21 cellular contexts compared by ENCODE assay signal in genomic region chr1:36345353-36345752, GRCh38. TPM values are rescaled to one million over a fixed set of nuclear protein-coding genes. Genes with fewer than 3 reads are reported as not detected.
A peak's percentile ranks its signal among the peaks of the same experiment; 100 is the strongest.
DNase-seq lines count a peak whose midpoint lies in the region; ATAC-seq and TF ChIP-seq lines count a peak whose summit lies in the region.
"Had no signal": no experiment of that assay in that cellular context is flagged by ENCODE, and none has a peak within 500 bp of the region (broad histone marks: within the 10 kb centered on the region; RNA-seq: fewer than 3 reads in every experiment).

No MANE protein-coding gene starts in this region.

- no peak overlapping the region for H2BK5ac ChIP-seq in IMR-90 (ENCODE audit: low read depth, low read length, poor library complexity, severe bottlenecking)

- H3K4me1 Mint-ChIP-seq in dendritic cell treated with granulocyte-macrophage colony-stimulating factor and Interleukin-4, amounts not matched to agents 40 ng/mL and 50 ng/mL, for 4 days (ENCODE audit: low read depth), result peaks cover 54% of the 10 kb centered on the region

- POLR2A ChIA-PET in IMR-90 (lab: Charles Lee; ENCODE audit: unreplicated experiment), result no interaction called here

- in situ Hi-C loops in IMR-90 (cut with MboI; ENCODE audit: low sequenced_read_pairs) (no loop called here), gastrocnemius medialis (cut with MboI; ENCODE audit: low sequenced_read_pairs in 4 of 4) (loop anchor here in 2 of 4 donors (5.0 to 10.0 kb wide), 2 partner anchors 69 to 72 kb away; no protein-coding TSS in a partner anchor)

- H3K9me3 Mint-ChIP-seq in dendritic cell treated with granulocyte-macrophage colony-stimulating factor and Interleukin-4, amounts not matched to agents 40 ng/mL and 50 ng/mL, for 4 days, result no peaks in the 10 kb centered on the region
- no peaks in the 10 kb centered on the region for H3K9me3 Mint-ChIP-seq in activated naive CD4-positive, alpha-beta T cell treated with anti-CD3 and anti-CD28 coated beads, Interleukin-2, amount 50 U/mL, for 72 hours
- H3K9me3 Mint-ChIP-seq: CD4-positive, CD25-positive, alpha-beta regulatory T cell; CD8-positive, alpha-beta memory T cell had no signal

- H3K23ac ChIP-seq in IMR-90 (ENCODE audit: low read depth, low read length), result no peak overlapping the region

- no peak overlapping the region for H3K4me2 ChIP-seq in IMR-90 (ENCODE audit: low read depth, low read length)

- H2BK20ac ChIP-seq in IMR-90 (ENCODE audit: low read depth, low read length), result no peak overlapping the region

- H2AK9ac ChIP-seq in IMR-90 (replicated peaks; ENCODE audit: low read depth, low read length, poor library complexity), result peak overlapping the region; percentile 17

- dilution Hi-C loops in IMR-90 (cut with HindIII; ENCODE audit: low sequenced_read_pairs, unreplicated experiment), result no loop called here

- H4K8ac ChIP-seq in IMR-90 (ENCODE audit: low read depth in 2 of 2, low read length in 2 of 2), result no peak overlapping the region

- no peak for TF ChIP-seq POLR2A in IMR-90 (IDR thresholded peaks at IDR 0.05; ENCODE audit: low read depth, low read length)
- no peak for TF ChIP-seq POLR2A in gastrocnemius medialis (IDR thresholded peaks at IDR 0.05)

- H4K20me1 ChIP-seq in IMR-90 (ENCODE audit: insufficient read depth, low read length), result no peaks in the 10 kb centered on the region

- no peak overlapping the region for H3K4me3 ChIP-seq in IMR-90 (ENCODE audit: insufficient read depth, low read depth, low read length)
- no peak overlapping the region for H3K4me3 ChIP-seq in gastrocnemius medialis
- H3K4me3 ChIP-seq: GM12878, GM23248, HAP-1 had no signal

- peaks cover 10 to 61% of the 10 kb centered on the region in 2 experiments; a peak in 3 of 4 replicates for H3K79me1 ChIP-seq in IMR-90 (ENCODE audit: low read depth in 1 of 2, low read length in 2 of 2)

- no peak overlapping the region for H2AK5ac ChIP-seq in IMR-90 (ENCODE audit: low read depth, low read length)

- H3K4me1 ChIP-seq in IMR-90 (ENCODE audit: control insufficient read depth, insufficient read depth, low read length) (peaks cover 25% of the 10 kb centered on the region), gastrocnemius medialis (peaks cover 26 to 34% of the 10 kb centered on the region in 2 donors)
- H3K4me1 ChIP-seq: BE2C, HAP-1 had no signal

- no peaks in the 10 kb centered on the region for H3K27me3 Mint-ChIP-seq in dendritic cell treated with granulocyte-macrophage colony-stimulating factor and Interleukin-4, amounts not matched to agents 40 ng/mL and 50 ng/mL, for 4 days
- H3K27me3 Mint-ChIP-seq: CD4-positive, CD25-positive, alpha-beta regulatory T cell; CD8-positive, alpha-beta memory T cell had no signal

- no TSS peak for BruUV-seq in IMR-90 (replicated peaks; lab: Mats Ljungman, UMichigan)

- peaks cover 22% of the 10 kb centered on the region for H3K9me1 ChIP-seq in IMR-90 (ENCODE audit: insufficient read depth, low read length)

- no peak for DNase-seq in IMR-90
- DNase-seq in gastrocnemius medialis, result peak in 1 of 2 donors; percentile 68
- no peak for DNase-seq in central memory CD4-positive, alpha-beta T cell
- no peak for DNase-seq in activated naive CD4-positive, alpha-beta T cell treated with anti-CD3 and anti-CD28 coated beads, Interleukin-2, amount 50 U/mL, for 72 hours (ENCODE audit: low spot score in 2 of 2)
- DNase-seq: ACHN; BE2C; C1 segment of cervical spinal cord; CD4-positive, CD25-positive, alpha-beta regulatory T cell; CD8-positive, alpha-beta memory T cell; COR-L47; DMS 273 treated with DMSO at 0.1 percent for 48 hours; DMS53; DND-41; EL; GM23248 had no signal

- no peak overlapping the region for H4K5ac ChIP-seq in IMR-90 (ENCODE audit: low read depth, low read length)

- H3K36me3 ChIP-seq in IMR-90 (ENCODE audit: control insufficient read depth, insufficient read depth, low read length) (peaks cover 70% of the 10 kb centered on the region), gastrocnemius medialis (peaks cover 0 to 73% of the 10 kb centered on the region in 2 donors)

- no peak for TF ChIP-seq RAD21 in IMR-90 (IDR thresholded peaks at IDR 0.05; ENCODE audit: low read length)

- no peak overlapping the region for H3K4ac ChIP-seq in IMR-90 (ENCODE audit: low read depth, low read length)

- no peak overlapping the region for H2BK15ac ChIP-seq in IMR-90 (ENCODE audit: low read depth, low read length)

- H3K9me3 ChIP-seq in IMR-90 (ENCODE audit: control insufficient read depth, insufficient read depth, low read length) (no peaks in the 10 kb centered on the region), gastrocnemius medialis (no peaks in the 10 kb centered on the region)
- H3K9me3 ChIP-seq: BE2C, HAP-1 had no signal

- peak overlapping the region; percentile 8 for H3K27ac Mint-ChIP-seq in dendritic cell treated with granulocyte-macrophage colony-stimulating factor and Interleukin-4, amounts not matched to agents 40 ng/mL and 50 ng/mL, for 4 days
- H3K27ac Mint-ChIP-seq in activated naive CD4-positive, alpha-beta T cell treated with anti-CD3 and anti-CD28 coated beads, Interleukin-2, amount 50 U/mL, for 72 hours, result peak overlapping the region in 1 of 2 donors; percentile 43

- no peaks in the 10 kb centered on the region for H3K27me3 ChIP-seq in IMR-90 (ENCODE audit: control insufficient read depth, insufficient read depth, low read length)
- no peaks in the 10 kb centered on the region for H3K27me3 ChIP-seq in gastrocnemius medialis
- H3K27me3 ChIP-seq: BE2C had no signal

- H3K36me3 Mint-ChIP-seq in dendritic cell treated with granulocyte-macrophage colony-stimulating factor and Interleukin-4, amounts not matched to agents 40 ng/mL and 50 ng/mL, for 4 days (ENCODE audit: low read depth), result peaks cover 99% of the 10 kb centered on the region
- H3K36me3 Mint-ChIP-seq in activated naive CD4-positive, alpha-beta T cell treated with anti-CD3 and anti-CD28 coated beads, Interleukin-2, amount 50 U/mL, for 72 hours, result peaks cover 0 to 5% of the 10 kb centered on the region in 2 donors

- no peak overlapping the region for H2BK120ac ChIP-seq in IMR-90 (ENCODE audit: low read depth, low read length)

- no peak overlapping the region for H2AFZ ChIP-seq in IMR-90 (replicated peaks; ENCODE audit: low read length, poor library complexity)
- H2AFZ ChIP-seq: GM23248 had no signal

- H3K14ac ChIP-seq in IMR-90 (replicated peaks; ENCODE audit: low read depth, low read length), result no peak overlapping the region

- H3K18ac ChIP-seq in IMR-90 (ENCODE audit: low read depth, low read length), result no peak overlapping the region

- no peak for ATAC-seq in IMR-90 (ENCODE audit: low read depth)
- ATAC-seq in gastrocnemius medialis, result peak in 1 of 2 donors; percentile 38
- ATAC-seq in HG03095 (IDR thresholded peaks at IDR 0.05; ENCODE audit: unreplicated experiment), result no peak
- ATAC-seq in activated naive CD4-positive, alpha-beta T cell treated with anti-CD3 and anti-CD28 coated beads, Interleukin-2, amount 50 U/mL, for 72 hours, result no peak
- ATAC-seq: GM12878, HepG2 had no signal

- CTCF ChIA-PET in IMR-90 (lab: Yijun Ruan, JAX), result no interaction called here

- intact Hi-C loops in IMR-90 (cut with micrococcal nuclease) (no loop called here), gastrocnemius medialis (cut with DNase I; ENCODE audit: low total_unique reads) (no loop called here)
- intact Hi-C loops in dendritic cell treated with granulocyte-macrophage colony-stimulating factor and Interleukin-4, amounts not matched to agents 40 ng/mL and 50 ng/mL, for 4 days (cut with micrococcal nuclease), result no loop called here

- WGBS in IMR-90 (ENCODE audit: extremely low coverage in 2 of 2, insufficient read length in 1 of 2), 2 experiments, result 90% methylated on average over 2 of the region's 7 CpGs; no CpG with 5 or more reads in 1 of the 2 experiments

- no peak overlapping the region for H4K91ac ChIP-seq in IMR-90 (ENCODE audit: insufficient read depth, low read depth, low read length)

- H3K4me3 Mint-ChIP-seq in dendritic cell treated with granulocyte-macrophage colony-stimulating factor and Interleukin-4, amounts not matched to agents 40 ng/mL and 50 ng/mL, for 4 days, result no peak overlapping the region
- H3K4me3 Mint-ChIP-seq: CD4-positive, CD25-positive, alpha-beta regulatory T cell; CD8-positive, alpha-beta memory T cell had no signal

- TF ChIP-seq CTCF in IMR-90 (conservative IDR thresholded peaks at IDR 0.05; ENCODE audit: low read depth, low read length), result no peak
- no peak for TF ChIP-seq CTCF in gastrocnemius medialis (IDR thresholded peaks at IDR 0.05 in 4 of 5, conservative IDR thresholded peaks at IDR 0.05 in 1 of 5)

- H3K56ac ChIP-seq in IMR-90 (ENCODE audit: extremely low read depth, insufficient read depth, low read length), result no peak overlapping the region

- no peak overlapping the region for H3K27ac ChIP-seq in IMR-90 (ENCODE audit: insufficient read depth, low read length)
- peak overlapping the region; percentile 75 to 82 (median 78) for H3K27ac ChIP-seq in gastrocnemius medialis
- H3K27ac ChIP-seq: GM23248 had no signal

- no peak overlapping the region for H3K9ac ChIP-seq in IMR-90 (ENCODE audit: low read depth, low read length)
- H3K9ac ChIP-seq: GM23248 had no signal

RNA-seq across cellular contexts. Expression of gene EVA1B, which starts 21.9 kb away (rescaled TPM):
- 49.8 and 63.3 TPM in 2 replicates for total RNA-seq in IMR-90 (2012; rRNA removed)
- 64.6 and 147 TPM in 2 replicates for polyA plus RNA-seq in IMR-90 (2012; rRNA removed)
- polyA plus RNA-seq in IMR-90 (2012; cell fraction: cytosol; rRNA removed), result 167 and 245 TPM in 2 replicates
- polyA plus RNA-seq in IMR-90 (2012; cell fraction: nucleus; rRNA removed; ENCODE audit: low replicate concordance), result 42.8 and 99.5 TPM in 2 replicates
- 10 to 100 TPM; 10.0 to 19.9 (median 14.8) TPM for total RNA-seq in gastrocnemius medialis
- 1 to 10 TPM; 2.0 to 4.2 TPM for total RNA-seq in activated naive CD4-positive, alpha-beta T cell treated with anti-CD3 and anti-CD28 coated beads, Interleukin-2, amount 50 U/mL, for 72 hours

RNA-seq across cellular contexts. Expression of gene SH3D21, which starts 39.2 kb away (rescaled TPM):
- total RNA-seq in IMR-90 (2012; rRNA removed) (1.8 and 1.9 TPM in 2 replicates), gastrocnemius medialis (1 to 10 TPM in 1 of 4 donors, under 1 TPM in 3; 0.10 to 1.4 (median 0.46) TPM)
- 11.0 and 11.9 TPM in 2 replicates for polyA plus RNA-seq in IMR-90 (2012; rRNA removed)
- 2.6 and 2.9 TPM in 2 replicates for polyA plus RNA-seq in IMR-90 (2012; cell fraction: cytosol; rRNA removed)
- 65.3 and 92.1 TPM in 2 replicates for polyA plus RNA-seq in IMR-90 (2012; cell fraction: nucleus; rRNA removed; ENCODE audit: low replicate concordance)
- 10 to 100 TPM in 1 of 2 donors, 1 to 10 TPM in 1; 4.4 to 47.1 TPM for total RNA-seq in activated naive CD4-positive, alpha-beta T cell treated with anti-CD3 and anti-CD28 coated beads, Interleukin-2, amount 50 U/mL, for 72 hours
- total RNA-seq: H4 had no signal
- polyA plus RNA-seq: CD8-positive, alpha-beta memory T cell had no signal

RNA-seq across cellular contexts. Expression of gene STK40, which starts 40.4 kb away (rescaled TPM):
- total RNA-seq in IMR-90 (2012; rRNA removed) (13.9 and 16.0 TPM in 2 replicates), gastrocnemius medialis (100 to 1,000 TPM; 109 to 263 (median 211) TPM)
- polyA plus RNA-seq in IMR-90 (2012; rRNA removed), result 29.9 and 30.6 TPM in 2 replicates
- 19.7 and 29.3 TPM in 2 replicates for polyA plus RNA-seq in IMR-90 (2012; cell fraction: cytosol; rRNA removed)
- 49.8 and 78.6 TPM in 2 replicates for polyA plus RNA-seq in IMR-90 (2012; cell fraction: nucleus; rRNA removed; ENCODE audit: low replicate concordance)
- total RNA-seq in activated naive CD4-positive, alpha-beta T cell treated with anti-CD3 and anti-CD28 coated beads, Interleukin-2, amount 50 U/mL, for 72 hours, result 10 to 100 TPM; 25.9 to 42.0 TPM

RNA-seq across cellular contexts. Expression of gene LSM10, which starts 52.4 kb away (rescaled TPM):
- 10.3 and 11.7 TPM in 2 replicates for total RNA-seq in IMR-90 (2012; rRNA removed)
- 78.9 and 94.1 TPM in 2 replicates for polyA plus RNA-seq in IMR-90 (2012; rRNA removed)
- 66.7 and 93.2 TPM in 2 replicates for polyA plus RNA-seq in IMR-90 (2012; cell fraction: cytosol; rRNA removed)
- 24.5 and 29.7 TPM in 2 replicates for polyA plus RNA-seq in IMR-90 (2012; cell fraction: nucleus; rRNA removed; ENCODE audit: low replicate concordance)
- total RNA-seq in gastrocnemius medialis, result 100 to 1,000 TPM in 2 of 4 donors, 10 to 100 TPM in 2; 56.9 to 129 (median 103) TPM
- 10 to 100 TPM; 34.3 to 34.6 TPM for total RNA-seq in activated naive CD4-positive, alpha-beta T cell treated with anti-CD3 and anti-CD28 coated beads, Interleukin-2, amount 50 U/mL, for 72 hours
